36 cellular contexts compared by ENCODE assay signal in the genomic region with DNA sequence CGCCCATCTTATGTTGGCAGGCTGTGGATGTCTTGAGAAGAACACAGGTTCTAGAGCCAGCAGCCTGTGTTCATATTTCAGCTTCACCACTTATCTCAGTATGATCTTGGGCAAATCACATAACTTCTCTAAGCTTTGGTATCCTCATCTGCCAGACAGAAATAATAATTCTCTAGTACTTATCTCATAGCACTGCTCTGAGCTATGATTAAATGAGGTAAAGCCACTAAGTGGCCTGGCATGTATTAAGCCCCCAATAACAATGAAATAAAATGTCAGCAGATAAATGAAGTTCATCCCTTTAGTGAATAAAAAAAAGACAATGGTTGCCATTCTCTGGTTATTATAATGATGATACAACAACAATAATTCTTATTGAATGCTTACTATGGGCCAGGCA.
"Had no signal": no experiment of that assay in that cellular context is flagged by ENCODE, and none has a peak within 500 bp of the region (broad histone marks: within the 10 kb centered on the region; RNA-seq: fewer than 3 reads in every experiment).

No MANE protein-coding gene starts in this region.

- H3K27me3 ChIP-seq: adrenal gland, ascending aorta, body of pancreas, brain microvascular endothelial cell, breast epithelium, cardiac muscle cell had no signal

- H3K4me1 ChIP-seq: ascending aorta, body of pancreas, breast epithelium had no signal

- H3K9me3 ChIP-seq: adrenal gland, ascending aorta, body of pancreas, breast epithelium had no signal

- H3K4me3 Mint-ChIP-seq: activated naive CD4-positive, alpha-beta T cell treated with anti-CD3 and anti-CD28 coated beads for 36 hours; activated naive CD4-positive, alpha-beta T cell treated with anti-CD3 and anti-CD28 coated beads, Interleukin-2, amount 10 ng/mL, durations not matched to agents 7 days and 5 days; activated naive CD4-positive, alpha-beta T cell treated with anti-CD3 and anti-CD28 coated beads, Interleukin-2, amount 50 U/mL, for 24 hours; activated naive CD8-positive, alpha-beta T cell; activated naive CD8-positive, alpha-beta T cell treated with anti-CD3 and anti-CD28 coated beads for 36 hours; activated naive CD8-positive, alpha-beta T cell treated with anti-CD3 and anti-CD28 coated beads, Interleukin-2, amount 10 ng/mL, durations not matched to agents 7 days and 5 days; activated naive CD8-positive, alpha-beta T cell treated with anti-CD3 and anti-CD28 coated beads, Interleukin-2, amount 50 U/mL, for 24 hours; activated T-cell treated with anti-CD3 and anti-CD28 coated beads, Interleukin-2, amount 50 U/mL, for 72 hours; activated T-helper 1 cell treated with anti-CD3 and anti-CD28 coated beads, Interleukin-12 subunit alpha, Interleukin-12 subunit beta, Interleukin-2, Interleukin-4 antibody, amounts not matched to agents 30 ng/mL and 10 ng/mL and 1 ng/mL, durations not matched to agents 14 hours and 24 hours and 36 hours; activated T-helper 17 cell treated with anti-CD3 and anti-CD28 coated beads, Interleukin-2, amount 50 U/mL, for 72 hours; brain; central memory CD8-positive, alpha-beta T cell had no signal

- H3K27ac ChIP-seq: adrenal gland, ascending aorta, body of pancreas, brain microvascular endothelial cell, breast epithelium, cardiac muscle cell had no signal

- DNase-seq: activated effector memory CD4-positive, alpha-beta T cell treated with anti-CD3 and anti-CD28 coated beads, Interleukin-2, amount 50 U/mL, for 16 hours; activated effector memory CD4-positive, alpha-beta T cell treated with Interleukin-2 at 50 U/mL for 16 hours; activated gamma-delta T cell; activated gamma-delta T cell treated with Interleukin-2 at 50 U/mL for 16 hours; activated naive CD4-positive, alpha-beta T cell; activated naive CD4-positive, alpha-beta T cell treated with anti-CD3 and anti-CD28 coated beads for 36 hours; activated naive CD4-positive, alpha-beta T cell treated with anti-CD3 and anti-CD28 coated beads, Interleukin-2, amount 10 ng/mL, durations not matched to agents 7 days and 5 days; activated naive CD4-positive, alpha-beta T cell treated with anti-CD3 and anti-CD28 coated beads, Interleukin-2, amount 50 U/mL, for 16 hours; activated naive CD4-positive, alpha-beta T cell treated with Interleukin-2 at 50 U/mL for 16 hours; activated naive CD8-positive, alpha-beta T cell treated with anti-CD3 and anti-CD28 coated beads for 36 hours; activated naive CD8-positive, alpha-beta T cell treated with anti-CD3 and anti-CD28 coated beads, Interleukin-2, amount 10 ng/mL, durations not matched to agents 7 days and 5 days; activated naive CD8-positive, alpha-beta T cell treated with anti-CD3 and anti-CD28 coated beads, Interleukin-2, amount 50 U/mL, for 24 hours; activated T-cell treated with anti-CD3 and anti-CD28 coated beads, Interleukin-2, amount 50 U/mL, for 1 hour; activated T-cell treated with anti-CD3 and anti-CD28 coated beads, Interleukin-2, amount 50 U/mL, for 48 hours; activated T-cell treated with anti-CD3 and anti-CD28 coated beads, Interleukin-2, amount 50 U/mL, for 72 hours; adrenal gland; amniotic stem cell; amygdala; anterior cingulate cortex; aorta; body of pancreas; brain microvascular endothelial cell; caudate nucleus; central memory CD4-positive, alpha-beta T cell; cerebellar nuclear complex had no signal

- H3K27me3 Mint-ChIP-seq: brain had no signal

- H3K27ac Mint-ChIP-seq: activated naive CD4-positive, alpha-beta T cell treated with anti-CD3 and anti-CD28 coated beads for 36 hours; activated naive CD4-positive, alpha-beta T cell treated with anti-CD3 and anti-CD28 coated beads, Interleukin-2, amount 10 ng/mL, durations not matched to agents 7 days and 5 days; activated naive CD4-positive, alpha-beta T cell treated with anti-CD3 and anti-CD28 coated beads, Interleukin-2, amount 50 U/mL, for 24 hours; activated naive CD4-positive, alpha-beta T cell treated with anti-CD3 and anti-CD28 coated beads, Interleukin-2, amount 50 U/mL, for 72 hours; activated naive CD8-positive, alpha-beta T cell; activated naive CD8-positive, alpha-beta T cell treated with anti-CD3 and anti-CD28 coated beads for 36 hours; activated naive CD8-positive, alpha-beta T cell treated with anti-CD3 and anti-CD28 coated beads, Interleukin-2, amount 10 ng/mL, durations not matched to agents 7 days and 5 days; activated naive CD8-positive, alpha-beta T cell treated with anti-CD3 and anti-CD28 coated beads, Interleukin-2, amount 50 U/mL, for 24 hours; activated T-cell treated with anti-CD3 and anti-CD28 coated beads, Interleukin-2, amount 50 U/mL, for 72 hours; activated T-helper 1 cell treated with anti-CD3 and anti-CD28 coated beads, Interleukin-12 subunit alpha, Interleukin-12 subunit beta, Interleukin-2, Interleukin-4 antibody, amounts not matched to agents 30 ng/mL and 10 ng/mL and 1 ng/mL, durations not matched to agents 14 hours and 24 hours and 36 hours; activated T-helper 17 cell treated with anti-CD3 and anti-CD28 coated beads, Interleukin-2, amount 50 U/mL, for 72 hours; activated T-helper 2 cell treated with anti-CD3 and anti-CD28 coated beads, Interferon-gamma antibody, Interleukin-2, Interleukin-4, amounts not matched to agents 10 μg/mL and 5 μg/mL and 100 μg/mL, durations not matched to agents 14 hours and 24 hours and 36 hours; brain had no signal

- H3K4me3 ChIP-seq: adrenal gland, ascending aorta, body of pancreas, breast epithelium, cardiac muscle cell had no signal

- H3K36me3 Mint-ChIP-seq: activated naive CD4-positive, alpha-beta T cell treated with anti-CD3 and anti-CD28 coated beads, Interleukin-2, amount 10 ng/mL, durations not matched to agents 7 days and 5 days; activated naive CD4-positive, alpha-beta T cell treated with anti-CD3 and anti-CD28 coated beads, Interleukin-2, amount 50 U/mL, for 24 hours; activated naive CD4-positive, alpha-beta T cell treated with anti-CD3 and anti-CD28 coated beads, Interleukin-2, amount 50 U/mL, for 72 hours; activated naive CD8-positive, alpha-beta T cell treated with anti-CD3 and anti-CD28 coated beads for 36 hours; brain had no signal

- H3K36me3 ChIP-seq: adrenal gland, ascending aorta, brain microvascular endothelial cell, breast epithelium, cardiac muscle cell had no signal

- ATAC-seq: activated naive CD4-positive, alpha-beta T cell treated with anti-CD3 and anti-CD28 coated beads, Interleukin-2, amount 50 U/mL, for 72 hours; activated naive CD8-positive, alpha-beta T cell treated with anti-CD3 and anti-CD28 coated beads, Interleukin-2, amount 50 U/mL, for 24 hours; activated T-cell treated with anti-CD3 and anti-CD28 coated beads, Interleukin-2, amount 50 U/mL, for 72 hours; activated T-helper 17 cell treated with anti-CD3 and anti-CD28 coated beads, Interleukin-2, amount 50 U/mL, for 72 hours; body of pancreas had no signal

- H3K4me1 Mint-ChIP-seq: activated naive CD4-positive, alpha-beta T cell treated with anti-CD3 and anti-CD28 coated beads, Interleukin-2, amount 10 ng/mL, durations not matched to agents 7 days and 5 days; activated naive CD4-positive, alpha-beta T cell treated with anti-CD3 and anti-CD28 coated beads, Interleukin-2, amount 50 U/mL, for 24 hours; activated T-helper 17 cell treated with anti-CD3 and anti-CD28 coated beads, Interleukin-2, amount 50 U/mL, for 72 hours; central memory CD8-positive, alpha-beta T cell had no signal

- H3K9me3 Mint-ChIP-seq: activated naive CD4-positive, alpha-beta T cell treated with anti-CD3 and anti-CD28 coated beads for 36 hours; activated naive CD4-positive, alpha-beta T cell treated with anti-CD3 and anti-CD28 coated beads, Interleukin-2, amount 10 ng/mL, durations not matched to agents 7 days and 5 days; activated naive CD4-positive, alpha-beta T cell treated with anti-CD3 and anti-CD28 coated beads, Interleukin-2, amount 50 U/mL, for 72 hours; activated naive CD8-positive, alpha-beta T cell treated with anti-CD3 and anti-CD28 coated beads for 36 hours; activated naive CD8-positive, alpha-beta T cell treated with anti-CD3 and anti-CD28 coated beads, Interleukin-2, amount 10 ng/mL, durations not matched to agents 7 days and 5 days; activated T-cell treated with anti-CD3 and anti-CD28 coated beads, Interleukin-2, amount 50 U/mL, for 72 hours; activated T-helper 1 cell treated with anti-CD3 and anti-CD28 coated beads, Interleukin-12 subunit alpha, Interleukin-12 subunit beta, Interleukin-2, Interleukin-4 antibody, amounts not matched to agents 30 ng/mL and 10 ng/mL and 1 ng/mL, durations not matched to agents 14 hours and 24 hours and 36 hours; activated T-helper 17 cell treated with anti-CD3 and anti-CD28 coated beads, Interleukin-2, amount 50 U/mL, for 72 hours; activated T-helper 2 cell treated with anti-CD3 and anti-CD28 coated beads, Interferon-gamma antibody, Interleukin-2, Interleukin-4, amounts not matched to agents 10 μg/mL and 5 μg/mL and 100 μg/mL, durations not matched to agents 14 hours and 24 hours and 36 hours; central memory CD8-positive, alpha-beta T cell had no signal
